In genomic region chr2:94874277-94874997, GRCh38 we compare ENCODE assay signal across 8 cellular contexts. TPM values are rescaled to one million over a fixed set of nuclear protein-coding genes. Genes with fewer than 3 reads are reported as not detected.
A peak's percentile ranks its signal among the peaks of the same experiment; 100 is the strongest.
DNase-seq lines count a peak whose midpoint lies in the region; ATAC-seq and TF ChIP-seq lines count a peak whose summit lies in the region.

No MANE protein-coding gene starts in this region.

- H3K27me3 ChIP-seq in BE2C (no peaks in the 10 kb centered on the region), esophagus squamous epithelium (peaks cover 0 to 61% (median 0%) of the 10 kb centered on the region in 4 donors), trophoblast cell (ENCODE audit: insufficient read depth, low read length) (no peaks in the 10 kb centered on the region), uterus (no peaks in the 10 kb centered on the region)

- no peak overlapping the region for H2BK12ac ChIP-seq in trophoblast cell (ENCODE audit: low read length)

- H3K4me3 ChIP-seq in BE2C (ENCODE audit: low read depth, low read length), result no peak overlapping the region
- no peak overlapping the region for H3K4me3 ChIP-seq in esophagus squamous epithelium
- H3K4me3 ChIP-seq in trophoblast cell (ENCODE audit: low read depth, low read length), result no peak overlapping the region
- H3K4me3 ChIP-seq in uterus, result no peak overlapping the region

- H4K12ac ChIP-seq in trophoblast cell (ENCODE audit: low read depth, low read length), result no peak overlapping the region

- H3K9me3 ChIP-seq in BE2C (no peaks in the 10 kb centered on the region), esophagus squamous epithelium (no peaks in the 10 kb centered on the region), trophoblast cell (ENCODE audit: insufficient read depth, low read depth, low read length) (peaks cover 3% of the 10 kb centered on the region), uterus (no peaks in the 10 kb centered on the region)

- TF ChIP-seq POLR2A in esophagus squamous epithelium (IDR thresholded peaks at IDR 0.05) (no peak), uterus (IDR thresholded peaks at IDR 0.05) (no peak)

- no peak overlapping the region for H3K18ac ChIP-seq in trophoblast cell (ENCODE audit: low read length)

- H3K4me1 ChIP-seq in BE2C, result no peaks in the 10 kb centered on the region
- peaks cover 0 to 26% (median 0%) of the 10 kb centered on the region in 3 donors for H3K4me1 ChIP-seq in esophagus squamous epithelium
- H3K4me1 ChIP-seq in trophoblast cell (ENCODE audit: control insufficient read depth in 1 of 2, insufficient read depth in 2 of 2, low read length in 2 of 2), result no peaks in the 10 kb centered on the region
- no peaks in the 10 kb centered on the region for H3K4me1 ChIP-seq in uterus

- peak; percentile 51 for DNase-seq in BE2C
- peak; percentile 74 for DNase-seq in NCI-H69 (lab: John Stamatoyannopoulos, UW)
- DNase-seq in activated CD8-positive, alpha-beta memory T cell treated with anti-CD3 and anti-CD28 coated beads, Interleukin-2, amount 10 ng/mL, durations not matched to agents 7 days and 5 days, result peak; percentile 73
- DNase-seq in esophagus squamous epithelium (lab: John Stamatoyannopoulos, UW), result no peak
- peak; percentile 14 to 46 for DNase-seq in trophoblast cell
- no peak for DNase-seq in uterus

- intact Hi-C loops in esophagus squamous epithelium (cut with DNase I) (no loop called here), uterus (cut with DNase I; ENCODE audit: low total_unique reads) (no loop called here)

- H2AFZ ChIP-seq in trophoblast cell (ENCODE audit: insufficient read depth, low read length, poor library complexity), result no peak overlapping the region

- H3K4me1 Mint-ChIP-seq in activated CD8-positive, alpha-beta memory T cell treated with anti-CD3 and anti-CD28 coated beads, Interleukin-2, amount 10 ng/mL, durations not matched to agents 7 days and 5 days, result no peaks in the 10 kb centered on the region

- H3K79me2 ChIP-seq in trophoblast cell (ENCODE audit: control insufficient read depth, insufficient read depth, low read length, poor library complexity), result no peaks in the 10 kb centered on the region

- H2BK120ac ChIP-seq in trophoblast cell (ENCODE audit: insufficient read depth, low read length, poor library complexity), result no peak overlapping the region

- no peak overlapping the region for H2AK5ac ChIP-seq in trophoblast cell (ENCODE audit: low read length)

- no peaks in the 10 kb centered on the region for H3K36me3 Mint-ChIP-seq in activated CD8-positive, alpha-beta memory T cell treated with anti-CD3 and anti-CD28 coated beads, Interleukin-2, amount 10 ng/mL, durations not matched to agents 7 days and 5 days

- H3K36me3 ChIP-seq in BE2C, result no peaks in the 10 kb centered on the region
- H3K36me3 ChIP-seq in esophagus squamous epithelium, result no peaks in the 10 kb centered on the region
- H3K36me3 ChIP-seq in trophoblast cell (ENCODE audit: control insufficient read depth in 1 of 2, insufficient read depth in 2 of 2, low read length in 2 of 2), result no peaks in the 10 kb centered on the region
- H3K36me3 ChIP-seq in uterus, result no peaks in the 10 kb centered on the region

- no peak overlapping the region for H2BK5ac ChIP-seq in trophoblast cell (ENCODE audit: low read depth, low read length, poor library complexity)

- no peak overlapping the region for H3K27ac Mint-ChIP-seq in activated CD8-positive, alpha-beta memory T cell treated with anti-CD3 and anti-CD28 coated beads, Interleukin-2, amount 10 ng/mL, durations not matched to agents 7 days and 5 days

- no peak overlapping the region for H4K91ac ChIP-seq in trophoblast cell (ENCODE audit: low read depth, low read length)

- peaks cover 10% of the 10 kb centered on the region for H3K27me3 Mint-ChIP-seq in activated CD8-positive, alpha-beta memory T cell treated with anti-CD3 and anti-CD28 coated beads, Interleukin-2, amount 10 ng/mL, durations not matched to agents 7 days and 5 days

- H3K9ac ChIP-seq in trophoblast cell (ENCODE audit: low read length), result no peak overlapping the region

- no peaks in the 10 kb centered on the region for H3K9me3 Mint-ChIP-seq in activated CD8-positive, alpha-beta memory T cell treated with anti-CD3 and anti-CD28 coated beads, Interleukin-2, amount 10 ng/mL, durations not matched to agents 7 days and 5 days (ENCODE audit: low read depth)

- H3K4me3 Mint-ChIP-seq in activated CD8-positive, alpha-beta memory T cell treated with anti-CD3 and anti-CD28 coated beads, Interleukin-2, amount 10 ng/mL, durations not matched to agents 7 days and 5 days, result no peak overlapping the region

- H3K4me2 ChIP-seq in trophoblast cell (ENCODE audit: low read length), result no peak overlapping the region

- no peak overlapping the region for H3K14ac ChIP-seq in trophoblast cell (ENCODE audit: low read length)

- no peak overlapping the region for H4K8ac ChIP-seq in trophoblast cell (ENCODE audit: low read depth, low read length)

- CTCF ChIA-PET in activated CD8-positive, alpha-beta memory T cell treated with anti-CD3 and anti-CD28 coated beads, Interleukin-2, amount 10 ng/mL, durations not matched to agents 7 days and 5 days (lab: Charles Lee), result interaction anchor here (0.6 to 1.4 kb wide), 2 partner anchors 10 to 83 kb away, joined by 5 to 9 read pairs; no protein-coding TSS in a partner anchor

- TF ChIP-seq CTCF in BE2C (IDR thresholded peaks at IDR 0.05; ENCODE audit: low read depth, low read length) (peak; percentile 81), esophagus squamous epithelium (IDR thresholded peaks at IDR 0.05) (peak in 5 of 6 experiments; percentile 54 to 89 (median 58)), uterus (IDR thresholded peaks at IDR 0.05) (no peak)

- ATAC-seq in GM18858 (IDR thresholded peaks at IDR 0.05; ENCODE audit: unreplicated experiment), result peak; percentile 92
- peak; percentile 91 for ATAC-seq in HG03095 (IDR thresholded peaks at IDR 0.05; ENCODE audit: unreplicated experiment)
- ATAC-seq in activated CD8-positive, alpha-beta memory T cell treated with anti-CD3 and anti-CD28 coated beads, Interleukin-2, amount 10 ng/mL, durations not matched to agents 7 days and 5 days, result peak; percentile 82

- no peak overlapping the region for H3K4ac ChIP-seq in trophoblast cell (ENCODE audit: low read depth, low read length)

- 67 to 71% methylated on average over 3 to 31 of the region's 53 CpGs for WGBS in esophagus squamous epithelium, 2 donors
- WGBS in trophoblast cell (ENCODE audit: extremely low coverage, insufficient coverage, insufficient read length), result no CpG with 5 or more reads among the region's 53 CpGs

- H3K79me1 ChIP-seq in trophoblast cell (ENCODE audit: low read length), result no peaks in the 10 kb centered on the region

- H3K27ac ChIP-seq in esophagus squamous epithelium (no peak overlapping the region), trophoblast cell (ENCODE audit: low read depth, low read length) (no peak overlapping the region), uterus (no peak overlapping the region)

- H3K23ac ChIP-seq in trophoblast cell (ENCODE audit: low read length), result no peak overlapping the region

RNA-seq across cellular contexts. Expression of gene TEKT4, which starts 3.2 kb away (rescaled TPM):
- polyA plus RNA-seq in BE2C (2012; ENCODE audit: insufficient read depth, insufficient read length, low read depth), result 0.40 TPM
- not detected for total RNA-seq in activated CD8-positive, alpha-beta memory T cell treated with anti-CD3 and anti-CD28 coated beads, Interleukin-2, amount 10 ng/mL, durations not matched to agents 7 days and 5 days
- not detected for total RNA-seq in esophagus squamous epithelium
- polyA plus RNA-seq in trophoblast cell (2013), result not detected in 2 replicates
- under 1 TPM in 1 of 4 donors, not detected in 3; 0.55 TPM for total RNA-seq in uterus

Comparison
In these comparisons a context has a peak if more than half of its experiments do, and no peak if none do; other contexts are left out.
1. DNase-seq: peak in BE2C (single experiment), NCI-H69 (single experiment), activated CD8-positive, alpha-beta memory T cell treated with anti-CD3 and anti-CD28 coated beads, Interleukin-2, amount 10 ng/mL, durations not matched to agents 7 days and 5 days (single experiment) and trophoblast cell (2 of 2); none in esophagus squamous epithelium (single experiment) and uterus (0 of 2).
2. CTCF ChIP-seq: peak in BE2C (single experiment) and esophagus squamous epithelium (5 of 6); none in uterus (0 of 4).
3. Peak in every context shown above with its lines, with median percentiles within 50 percentile points of each other: ATAC-seq.